ENCODE assay signal across 32 cellular contexts in genomic region chr1:93537924-93538323, GRCh38.
DNase-seq lines count a peak whose midpoint lies in the region; ATAC-seq and TF ChIP-seq lines count a peak whose summit lies in the region.
"Had no signal": no experiment of that assay in that cellular context is flagged by ENCODE, and none has a peak within 500 bp of the region (broad histone marks: within the 10 kb centered on the region; RNA-seq: fewer than 3 reads in every experiment).

No MANE protein-coding gene starts in this region.

- H3K4me1 ChIP-seq in ovary (ENCODE audit: insufficient read depth): no peaks in the 10 kb centered on the region
- H3K4me1 ChIP-seq: left lung, parathyroid adenoma, thyroid gland, vagina had no signal

- peaks cover 22% of the 10 kb centered on the region for H3K36me3 ChIP-seq in SK-N-MC (ENCODE audit: insufficient read depth, low read length)
- no peaks in the 10 kb centered on the region for H3K36me3 ChIP-seq in ovary
- H3K36me3 ChIP-seq: left lung, thyroid gland had no signal

- no peak overlapping the region for H3K27ac Mint-ChIP-seq in stimulated activated naive CD8-positive, alpha-beta T cell treated with anti-CD3 and anti-CD28 coated beads, Interleukin-15, amount 100 ng/mL, for 72 hours
- H3K27ac Mint-ChIP-seq in activated T-helper 1 cell treated with anti-CD3 and anti-CD28 coated beads, Interleukin-12 subunit alpha, Interleukin-12 subunit beta, Interleukin-2, Interleukin-4 antibody, amounts not matched to agents 30 ng/mL and 10 ng/mL and 1 ng/mL, durations not matched to agents 14 hours and 24 hours and 36 hours: no peak overlapping the region
- H3K27ac Mint-ChIP-seq: activated CD4-positive, alpha-beta T cell treated with anti-CD3 and anti-CD28 coated beads, Interleukin-2, amount 10 ng/mL, durations not matched to agents 7 days and 5 days; activated naive CD4-positive, alpha-beta T cell treated with anti-CD3 and anti-CD28 coated beads for 36 hours; B cell; CD8-positive, alpha-beta T cell had no signal

- TF ChIP-seq POLR2A in ovary (IDR thresholded peaks at IDR 0.05): no peak

- intact Hi-C loops in ovary (cut with DNase I): no loop called here
- intact Hi-C loops in activated T-helper 1 cell treated with anti-CD3 and anti-CD28 coated beads, Interleukin-12 subunit alpha, Interleukin-12 subunit beta, Interleukin-2, Interleukin-4 antibody, amounts not matched to agents 30 ng/mL and 10 ng/mL and 1 ng/mL, durations not matched to agents 14 hours and 24 hours and 36 hours (cut with micrococcal nuclease): no loop called here

- H3K9ac ChIP-seq in SK-N-MC (ENCODE audit: insufficient read length): no peak overlapping the region
- H3K9ac ChIP-seq: parathyroid adenoma had no signal

- WGBS in ovary, 3 donors: 78 to 85% (median 79%) methylated on average over 2 of the region's 2 CpGs

- H3K27ac ChIP-seq in SK-N-MC (peak overlapping the region; percentile 61; the same call in 1 of the 2 replicates), ovary (no peak overlapping the region)
- H3K27ac ChIP-seq: left lung, parathyroid adenoma, thyroid gland, vagina had no signal

- no peaks in the 10 kb centered on the region for H3K36me3 Mint-ChIP-seq in activated T-helper 1 cell treated with anti-CD3 and anti-CD28 coated beads, Interleukin-12 subunit alpha, Interleukin-12 subunit beta, Interleukin-2, Interleukin-4 antibody, amounts not matched to agents 30 ng/mL and 10 ng/mL and 1 ng/mL, durations not matched to agents 14 hours and 24 hours and 36 hours (ENCODE audit: low read depth)
- H3K36me3 Mint-ChIP-seq: CD8-positive, alpha-beta T cell had no signal

- DNase-seq in stimulated activated naive CD8-positive, alpha-beta T cell treated with anti-CD3 and anti-CD28 coated beads, Interleukin-15, Interleukin-2, amounts not matched to agents 100 U/mL and 50 U/mL, for 24 hours: no peak
- no peak for DNase-seq in stimulated activated naive CD8-positive, alpha-beta T cell treated with anti-CD3 and anti-CD28 coated beads, Interleukin-15, amount 100 ng/mL, for 72 hours
- DNase-seq in SK-N-MC (ENCODE audit: low read depth, low spot score) (no peak), fibroblast of peridontal ligament (ENCODE audit: extremely low read depth) (peak; percentile 8), ovary (no peak), left lobe of liver (ENCODE audit: low spot score) (no peak)
- DNase-seq in activated T-helper 1 cell treated with anti-CD3 and anti-CD28 coated beads, Interleukin-12 subunit alpha, Interleukin-12 subunit beta, Interleukin-2, Interleukin-4 antibody, amounts not matched to agents 30 ng/mL and 10 ng/mL and 1 ng/mL, durations not matched to agents 14 hours and 24 hours and 36 hours (ENCODE audit: low spot score): no peak
- DNase-seq: ACHN; activated CD4-positive, alpha-beta T cell treated with anti-CD3 and anti-CD28 coated beads, Interleukin-2, amount 10 ng/mL, durations not matched to agents 7 days and 5 days; activated naive CD4-positive, alpha-beta T cell treated with anti-CD3 and anti-CD28 coated beads for 36 hours; activated T-cell treated with anti-CD3 and anti-CD28 coated beads, Interleukin-2, amount 50 U/mL, for 1 hour; anterior cingulate cortex; CD8-positive, alpha-beta T cell; effector CD4-positive, alpha-beta T cell; Karpas-422; left lung; mesenchymal stem cell; NCI-H1417 treated with DMSO at 0.1 percent for 48 hours; NCI-H2081 treated with DMSO at 0.1 percent for 48 hours; NCI-H2227 treated with DMSO at 0.1 percent for 48 hours; NCI-H526 treated with DMSO at 0.1 percent for 48 hours; retina; SHP77 treated with DMSO at 0.1 percent for 48 hours; SW 1271; T-helper 9 cell; thyroid gland had no signal

- H3K4me3 Mint-ChIP-seq in stimulated activated naive CD8-positive, alpha-beta T cell treated with anti-CD3 and anti-CD28 coated beads, Interleukin-15, amount 100 ng/mL, for 72 hours: no peak overlapping the region
- H3K4me3 Mint-ChIP-seq in activated T-helper 1 cell treated with anti-CD3 and anti-CD28 coated beads, Interleukin-12 subunit alpha, Interleukin-12 subunit beta, Interleukin-2, Interleukin-4 antibody, amounts not matched to agents 30 ng/mL and 10 ng/mL and 1 ng/mL, durations not matched to agents 14 hours and 24 hours and 36 hours: no peak overlapping the region
- H3K4me3 Mint-ChIP-seq: activated CD4-positive, alpha-beta T cell treated with anti-CD3 and anti-CD28 coated beads, Interleukin-2, amount 10 ng/mL, durations not matched to agents 7 days and 5 days; activated naive CD4-positive, alpha-beta T cell treated with anti-CD3 and anti-CD28 coated beads for 36 hours; B cell; CD8-positive, alpha-beta T cell had no signal

- H3K4me1 Mint-ChIP-seq in stimulated activated naive CD8-positive, alpha-beta T cell treated with anti-CD3 and anti-CD28 coated beads, Interleukin-15, amount 100 ng/mL, for 72 hours: no peaks in the 10 kb centered on the region
- no peaks in the 10 kb centered on the region for H3K4me1 Mint-ChIP-seq in activated T-helper 1 cell treated with anti-CD3 and anti-CD28 coated beads, Interleukin-12 subunit alpha, Interleukin-12 subunit beta, Interleukin-2, Interleukin-4 antibody, amounts not matched to agents 30 ng/mL and 10 ng/mL and 1 ng/mL, durations not matched to agents 14 hours and 24 hours and 36 hours (ENCODE audit: low read depth)
- H3K4me1 Mint-ChIP-seq: activated CD4-positive, alpha-beta T cell treated with anti-CD3 and anti-CD28 coated beads, Interleukin-2, amount 10 ng/mL, durations not matched to agents 7 days and 5 days; B cell had no signal

- peak; percentile 63 for ATAC-seq in stimulated activated naive CD8-positive, alpha-beta T cell treated with anti-CD3 and anti-CD28 coated beads, Interleukin-15, Interleukin-2, amounts not matched to agents 100 U/mL and 50 U/mL, for 24 hours
- ATAC-seq in stimulated activated naive CD8-positive, alpha-beta T cell treated with anti-CD3 and anti-CD28 coated beads, Interleukin-15, amount 100 ng/mL, for 72 hours: no peak
- ATAC-seq in HG02840 (IDR thresholded peaks at IDR 0.05; ENCODE audit: low FRiP score, unreplicated experiment) (no peak), left lobe of liver (no peak)
- ATAC-seq: CD8-positive, alpha-beta T cell; GM12878; HepG2; left lung had no signal

- no peak for TF ChIP-seq EP300 in ovary (IDR thresholded peaks at IDR 0.05)

- no peaks in the 10 kb centered on the region for H3K27me3 Mint-ChIP-seq in stimulated activated naive CD8-positive, alpha-beta T cell treated with anti-CD3 and anti-CD28 coated beads, Interleukin-15, amount 100 ng/mL, for 72 hours
- peaks cover 19% of the 10 kb centered on the region for H3K27me3 Mint-ChIP-seq in activated T-helper 1 cell treated with anti-CD3 and anti-CD28 coated beads, Interleukin-12 subunit alpha, Interleukin-12 subunit beta, Interleukin-2, Interleukin-4 antibody, amounts not matched to agents 30 ng/mL and 10 ng/mL and 1 ng/mL, durations not matched to agents 14 hours and 24 hours and 36 hours (ENCODE audit: insufficient read depth)
- H3K27me3 Mint-ChIP-seq: B cell had no signal

- no peaks in the 10 kb centered on the region for H3K9me3 ChIP-seq in SK-N-MC (ENCODE audit: low read depth, low read length)
- no peaks in the 10 kb centered on the region for H3K9me3 ChIP-seq in ovary
- H3K9me3 ChIP-seq: left lung, thyroid gland, vagina had no signal

- no peaks in the 10 kb centered on the region for H3K27me3 ChIP-seq in ovary
- H3K27me3 ChIP-seq: left lung, thyroid gland, vagina had no signal

- no peaks in the 10 kb centered on the region for H3K9me3 Mint-ChIP-seq in stimulated activated naive CD8-positive, alpha-beta T cell treated with anti-CD3 and anti-CD28 coated beads, Interleukin-15, amount 100 ng/mL, for 72 hours
- H3K9me3 Mint-ChIP-seq in activated T-helper 1 cell treated with anti-CD3 and anti-CD28 coated beads, Interleukin-12 subunit alpha, Interleukin-12 subunit beta, Interleukin-2, Interleukin-4 antibody, amounts not matched to agents 30 ng/mL and 10 ng/mL and 1 ng/mL, durations not matched to agents 14 hours and 24 hours and 36 hours: no peaks in the 10 kb centered on the region
- H3K9me3 Mint-ChIP-seq: activated CD4-positive, alpha-beta T cell treated with anti-CD3 and anti-CD28 coated beads, Interleukin-2, amount 10 ng/mL, durations not matched to agents 7 days and 5 days; activated naive CD4-positive, alpha-beta T cell treated with anti-CD3 and anti-CD28 coated beads for 36 hours; CD8-positive, alpha-beta T cell had no signal

- H3K4me3 ChIP-seq in SK-N-MC (no peak overlapping the region), ovary (no peak overlapping the region)
- H3K4me3 ChIP-seq: GM12878, left lung, thyroid gland, vagina had no signal

- no peak for TF ChIP-seq CTCF in ovary (IDR thresholded peaks at IDR 0.05)
